25 cellular contexts compared by ENCODE assay signal in the genomic region with DNA sequence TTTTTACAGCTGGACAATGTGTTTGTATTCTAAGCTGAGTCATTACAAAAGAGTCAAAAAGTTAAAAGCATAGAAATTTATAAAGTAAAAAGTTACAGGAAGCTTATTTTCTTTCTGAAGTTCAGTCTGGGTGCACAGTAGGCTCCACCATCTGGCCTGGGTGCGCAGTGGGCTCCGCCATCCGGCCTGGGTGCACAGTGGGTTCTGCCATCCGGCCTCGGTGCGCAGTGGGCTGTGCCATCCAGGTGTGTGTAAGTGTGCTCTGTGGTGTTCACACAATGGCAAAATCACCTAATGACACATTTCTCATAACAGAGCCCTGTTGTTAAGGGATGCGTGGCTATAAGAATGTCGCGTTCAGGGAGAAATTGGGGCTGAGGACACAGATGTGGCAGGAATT.
DNase-seq lines count a peak whose midpoint lies in the region; ATAC-seq and TF ChIP-seq lines count a peak whose summit lies in the region.
"Had no signal": no experiment of that assay in that cellular context is flagged by ENCODE, and none has a peak within 500 bp of the region (broad histone marks: within the 10 kb centered on the region; RNA-seq: fewer than 3 reads in every experiment).

No MANE protein-coding gene starts in this region.

- H3K27ac Mint-ChIP-seq in activated naive CD4-positive, alpha-beta T cell treated with anti-CD3 and anti-CD28 coated beads, Interleukin-2, amount 50 U/mL, for 24 hours = peak overlapping the region; percentile 8
- H3K27ac Mint-ChIP-seq in activated naive CD4-positive, alpha-beta T cell treated with anti-CD3 and anti-CD28 coated beads, Interleukin-2, amount 10 ng/mL, durations not matched to agents 7 days and 5 days = no peak overlapping the region
- no peak overlapping the region for H3K27ac Mint-ChIP-seq in endothelial cell (ENCODE audit: unreplicated experiment)
- H3K27ac Mint-ChIP-seq: CD4-positive, alpha-beta T cell; CD8-positive, alpha-beta memory T cell; GM23338; H9 had no signal

- intact Hi-C loops in right cardiac atrium (cut with DNase I) = no loop called here

- ATAC-seq in right cardiac atrium (no peak), GM18907 (IDR thresholded peaks at IDR 0.05; ENCODE audit: unreplicated experiment) (no peak)
- ATAC-seq: A549, GM12878, HCT116 had no signal

- H3K4me1 Mint-ChIP-seq in activated naive CD4-positive, alpha-beta T cell treated with anti-CD3 and anti-CD28 coated beads, Interleukin-2, amount 50 U/mL, for 24 hours = no peaks in the 10 kb centered on the region
- H3K4me1 Mint-ChIP-seq in activated naive CD4-positive, alpha-beta T cell treated with anti-CD3 and anti-CD28 coated beads, Interleukin-2, amount 10 ng/mL, durations not matched to agents 7 days and 5 days = no peaks in the 10 kb centered on the region
- no peaks in the 10 kb centered on the region for H3K4me1 Mint-ChIP-seq in endothelial cell (ENCODE audit: unreplicated experiment)
- H3K4me1 Mint-ChIP-seq: CD14-positive monocyte; CD8-positive, alpha-beta memory T cell; H9 had no signal

- H3K9me3 Mint-ChIP-seq in activated naive CD4-positive, alpha-beta T cell treated with anti-CD3 and anti-CD28 coated beads, Interleukin-2, amount 50 U/mL, for 24 hours = no peaks in the 10 kb centered on the region
- no peaks in the 10 kb centered on the region for H3K9me3 Mint-ChIP-seq in activated naive CD4-positive, alpha-beta T cell treated with anti-CD3 and anti-CD28 coated beads, Interleukin-2, amount 10 ng/mL, durations not matched to agents 7 days and 5 days
- H3K9me3 Mint-ChIP-seq in endothelial cell (ENCODE audit: unreplicated experiment) = no peaks in the 10 kb centered on the region
- H3K9me3 Mint-ChIP-seq: CD4-positive, alpha-beta T cell had no signal

- TF ChIP-seq CTCF in endothelial cell (IDR thresholded peaks at IDR 0.05; ENCODE audit: unreplicated experiment) = no peak

- DNase-seq in activated naive CD4-positive, alpha-beta T cell treated with anti-CD3 and anti-CD28 coated beads, Interleukin-2, amount 10 ng/mL, durations not matched to agents 7 days and 5 days = no peak
- no peak for DNase-seq in endothelial cell (ENCODE audit: low spot score)
- peak; percentile 83 for DNase-seq in mesenteric fat pad (ENCODE audit: low spot score)
- DNase-seq in ureter (ENCODE audit: low spot score) = peak; percentile 18
- DNase-seq in iPS-NIHi11 (ENCODE audit: low spot score) = no peak
- no peak for DNase-seq in right cardiac atrium
- DNase-seq: 8988T; ACHN; AML-193; BE2C; CD4-positive, alpha-beta T cell; CD8-positive, alpha-beta memory T cell; DMS 273 treated with DMSO at 0.1 percent for 48 hours; DMS79; EL; GDM1; H9 had no signal

- H3K36me3 Mint-ChIP-seq in activated naive CD4-positive, alpha-beta T cell treated with anti-CD3 and anti-CD28 coated beads, Interleukin-2, amount 50 U/mL, for 24 hours = no peaks in the 10 kb centered on the region
- H3K36me3 Mint-ChIP-seq in activated naive CD4-positive, alpha-beta T cell treated with anti-CD3 and anti-CD28 coated beads, Interleukin-2, amount 10 ng/mL, durations not matched to agents 7 days and 5 days = no peaks in the 10 kb centered on the region
- H3K36me3 Mint-ChIP-seq in endothelial cell (ENCODE audit: low read depth, unreplicated experiment) = peaks cover 6% of the 10 kb centered on the region
- H3K36me3 Mint-ChIP-seq: CD14-positive monocyte; CD8-positive, alpha-beta memory T cell had no signal

- H3K4me3 Mint-ChIP-seq in activated naive CD4-positive, alpha-beta T cell treated with anti-CD3 and anti-CD28 coated beads, Interleukin-2, amount 50 U/mL, for 24 hours = no peak overlapping the region
- no peak overlapping the region for H3K4me3 Mint-ChIP-seq in activated naive CD4-positive, alpha-beta T cell treated with anti-CD3 and anti-CD28 coated beads, Interleukin-2, amount 10 ng/mL, durations not matched to agents 7 days and 5 days
- H3K4me3 Mint-ChIP-seq in endothelial cell (ENCODE audit: unreplicated experiment) = peak overlapping the region; percentile 19
- H3K4me3 Mint-ChIP-seq: CD14-positive monocyte; CD4-positive, alpha-beta T cell; CD8-positive, alpha-beta memory T cell; GM23338; H9 had no signal

- no peak overlapping the region for H3K27ac ChIP-seq in right cardiac atrium (ENCODE audit: low read length)
- H3K27ac ChIP-seq: A549; BLaER1 treated with 17β-estradiol and CSF1 and Interleukin-3, amounts not matched to agents 10 nM and 100 nM had no signal

- WGBS in right cardiac atrium = 93% methylated on average over 9 of the region's 9 CpGs

- CTCF ChIA-PET in activated naive CD4-positive, alpha-beta T cell treated with anti-CD3 and anti-CD28 coated beads, Interleukin-2, amount 10 ng/mL, durations not matched to agents 7 days and 5 days (lab: Charles Lee) = no interaction called here

- H3K27me3 ChIP-seq in right cardiac atrium (ENCODE audit: control insufficient read depth, insufficient read depth) = no peaks in the 10 kb centered on the region
- H3K27me3 ChIP-seq: BE2C; BLaER1 treated with 17β-estradiol and CSF1 and Interleukin-3, amounts not matched to agents 10 nM and 100 nM had no signal

- H3K27me3 Mint-ChIP-seq in activated naive CD4-positive, alpha-beta T cell treated with anti-CD3 and anti-CD28 coated beads, Interleukin-2, amount 50 U/mL, for 24 hours = no peaks in the 10 kb centered on the region
- peaks cover 4% of the 10 kb centered on the region for H3K27me3 Mint-ChIP-seq in activated naive CD4-positive, alpha-beta T cell treated with anti-CD3 and anti-CD28 coated beads, Interleukin-2, amount 10 ng/mL, durations not matched to agents 7 days and 5 days
- peaks cover 6% of the 10 kb centered on the region for H3K27me3 Mint-ChIP-seq in endothelial cell (ENCODE audit: unreplicated experiment)
- H3K27me3 Mint-ChIP-seq: CD4-positive, alpha-beta T cell; CD8-positive, alpha-beta memory T cell had no signal

- no peaks in the 10 kb centered on the region for H3K9me3 ChIP-seq in right cardiac atrium (ENCODE audit: control insufficient read depth, low read length)
- H3K9me3 ChIP-seq: A549; BE2C; BLaER1 treated with 17β-estradiol and CSF1 and Interleukin-3, amounts not matched to agents 10 nM and 100 nM had no signal

- no peak overlapping the region for H3K4me3 ChIP-seq in right cardiac atrium (ENCODE audit: low read length)
- H3K4me3 ChIP-seq: A549; BLaER1 treated with 17β-estradiol and CSF1 and Interleukin-3, amounts not matched to agents 10 nM and 100 nM; GM12878; GM23338 had no signal

- no peaks in the 10 kb centered on the region for H3K4me1 ChIP-seq in right cardiac atrium (ENCODE audit: control insufficient read depth, insufficient read depth, low read length)
- H3K4me1 ChIP-seq: A549, BE2C had no signal

Comparison
In these comparisons a context has a peak if more than half of its experiments do, and no peak if none do; other contexts are left out.
1. DNase-seq: peak in mesenteric fat pad (single experiment) and ureter (single experiment); none in activated naive CD4-positive, alpha-beta T cell treated with anti-CD3 and anti-CD28 coated beads, Interleukin-2, amount 10 ng/mL, durations not matched to agents 7 days and 5 days (single experiment), endothelial cell (single experiment), iPS-NIHi11 (single experiment) and right cardiac atrium (0 of 3).